19 cellular contexts compared by ENCODE assay signal in genomic region chr7:98958968-98959367, GRCh38.
A peak's percentile ranks its signal among the peaks of the same experiment; 100 is the strongest.
DNase-seq lines count a peak whose midpoint lies in the region; ATAC-seq, FAIRE-seq and TF ChIP-seq lines count a peak whose summit lies in the region.
"Had no signal": no experiment of that assay in that cellular context is flagged by ENCODE, and none has a peak within 500 bp of the region (broad histone marks: within the 10 kb centered on the region; RNA-seq: fewer than 3 reads in every experiment).

No MANE protein-coding gene starts in this region.

- H3K27ac Mint-ChIP-seq in activated CD8-positive, alpha-beta T cell treated with anti-CD3 and anti-CD28 coated beads, Interleukin-2, amount 10 ng/mL, durations not matched to agents 7 days and 5 days: peak overlapping the region; percentile 48
- no peak overlapping the region for H3K27ac Mint-ChIP-seq in activated CD8-positive, alpha-beta T cell treated with anti-CD3 and anti-CD28 coated beads for 36 hours
- H3K27ac Mint-ChIP-seq in glutamatergic neuron (ENCODE audit: unreplicated experiment): peak overlapping the region; percentile 45
- peak overlapping the region; percentile 70 for H3K27ac Mint-ChIP-seq in stimulated activated naive B cell treated with anti-CD40 and anti-IgM and Interleukin-4, amounts not matched to agents 10 μg/mL and 1 μg/mL and 100 μg/mL, for 72 hours
- H3K27ac Mint-ChIP-seq: CD8-positive, alpha-beta T cell had no signal

- DNase-seq in activated CD8-positive, alpha-beta T cell treated with anti-CD3 and anti-CD28 coated beads, Interleukin-2, amount 10 ng/mL, durations not matched to agents 7 days and 5 days: no peak
- no peak for DNase-seq in activated CD8-positive, alpha-beta T cell treated with anti-CD3 and anti-CD28 coated beads for 36 hours
- DNase-seq in glutamatergic neuron: no peak
- DNase-seq in stimulated activated naive B cell treated with anti-CD40 and anti-IgM and Interleukin-4, amounts not matched to agents 10 μg/mL and 1 μg/mL and 100 μg/mL, for 72 hours: no peak
- no peak for DNase-seq in RCC 7860 (ENCODE audit: low spot score)
- no peak for DNase-seq in RWPE1 (ENCODE audit: low spot score)
- DNase-seq: 8988T; CD8-positive, alpha-beta T cell; DMS 273 treated with DMSO at 0.1 percent for 48 hours; DMS53; DND-41; EL; GM23248 had no signal

- H3K4me3 Mint-ChIP-seq in activated CD8-positive, alpha-beta T cell treated with anti-CD3 and anti-CD28 coated beads, Interleukin-2, amount 10 ng/mL, durations not matched to agents 7 days and 5 days: no peak overlapping the region
- H3K4me3 Mint-ChIP-seq in activated CD8-positive, alpha-beta T cell treated with anti-CD3 and anti-CD28 coated beads for 36 hours: no peak overlapping the region
- H3K4me3 Mint-ChIP-seq in glutamatergic neuron (ENCODE audit: unreplicated experiment): no peak overlapping the region
- no peak overlapping the region for H3K4me3 Mint-ChIP-seq in stimulated activated naive B cell treated with anti-CD40 and anti-IgM and Interleukin-4, amounts not matched to agents 10 μg/mL and 1 μg/mL and 100 μg/mL, for 72 hours
- H3K4me3 Mint-ChIP-seq: CD14-positive monocyte; CD8-positive, alpha-beta T cell had no signal

- no peak for ATAC-seq in activated CD8-positive, alpha-beta T cell treated with anti-CD3 and anti-CD28 coated beads, Interleukin-2, amount 10 ng/mL, durations not matched to agents 7 days and 5 days
- ATAC-seq in activated CD8-positive, alpha-beta T cell treated with anti-CD3 and anti-CD28 coated beads for 36 hours: no peak
- no peak for ATAC-seq in stimulated activated naive B cell treated with anti-CD40 and anti-IgM and Interleukin-4, amounts not matched to agents 10 μg/mL and 1 μg/mL and 100 μg/mL, for 72 hours (replicated peaks)
- ATAC-seq in GM21576 (IDR thresholded peaks at IDR 0.05; ENCODE audit: unreplicated experiment): no peak
- ATAC-seq: CD8-positive, alpha-beta T cell; GM12878 had no signal

- intact Hi-C loops in activated CD8-positive, alpha-beta T cell treated with anti-CD3 and anti-CD28 coated beads for 36 hours (cut with micrococcal nuclease): no loop called here

- H3K4me3 ChIP-seq in HEK293 (ENCODE audit: low read depth, low read length): no peak overlapping the region
- H3K4me3 ChIP-seq: BLaER1, GM12878, GM23248, HAP-1 had no signal

- H3K27ac ChIP-seq in HEK293 (ENCODE audit: extremely low read depth, low read depth, low read length): no peak overlapping the region
- H3K27ac ChIP-seq in RWPE1: no peak overlapping the region
- H3K27ac ChIP-seq: BLaER1, GM23248 had no signal

- no peak for FAIRE-seq in RCC 7860 (lab: Jason Lieb, UNC)
- FAIRE-seq: GM12878 had no signal

- POLR2A ChIA-PET in activated CD8-positive, alpha-beta T cell treated with anti-CD3 and anti-CD28 coated beads, Interleukin-2, amount 10 ng/mL, durations not matched to agents 7 days and 5 days (lab: Charles Lee): no interaction called here
- POLR2A ChIA-PET in activated CD8-positive, alpha-beta T cell treated with anti-CD3 and anti-CD28 coated beads for 36 hours (lab: Charles Lee): no interaction called here
- POLR2A ChIA-PET in HEK293 (lab: Yijun Ruan, JAX) (no interaction called here), RWPE1 (lab: Yijun Ruan, JAX; ENCODE audit: low non-redundant PET) (no interaction called here)

- no peaks in the 10 kb centered on the region for H3K9me3 ChIP-seq in HEK293 (ENCODE audit: control insufficient read depth, insufficient read depth, low read depth, low read length)
- H3K9me3 ChIP-seq: BLaER1, HAP-1 had no signal

- peaks cover 52 to 94% of the 10 kb centered on the region in 2 experiments for H3K36me3 ChIP-seq in HEK293 (ENCODE audit: control insufficient read depth in 2 of 2, insufficient read depth in 1 of 2, low read length in 2 of 2)

- no peak for TF ChIP-seq CTCF in activated CD8-positive, alpha-beta T cell treated with anti-CD3 and anti-CD28 coated beads for 36 hours (IDR thresholded peaks at IDR 0.05)
- TF ChIP-seq CTCF in HEK293 (tag by site-specific recombination; IDR thresholded peaks at IDR 0.05) (no peak), glutamatergic neuron (IDR thresholded peaks at IDR 0.05; ENCODE audit: partially characterized antibody, unreplicated experiment) (no peak), RWPE1 (conservative IDR thresholded peaks at IDR 0.05; ENCODE audit: low read depth) (no peak)

- no peaks in the 10 kb centered on the region for H3K4me1 ChIP-seq in HEK293 (ENCODE audit: control insufficient read depth, insufficient read depth, low read length)
- H3K4me1 ChIP-seq: BLaER1 had no signal

- CTCF ChIA-PET in activated CD8-positive, alpha-beta T cell treated with anti-CD3 and anti-CD28 coated beads, Interleukin-2, amount 10 ng/mL, durations not matched to agents 7 days and 5 days (lab: Charles Lee): no interaction called here
- CTCF ChIA-PET in activated CD8-positive, alpha-beta T cell treated with anti-CD3 and anti-CD28 coated beads for 36 hours (lab: Charles Lee): no interaction called here
- CTCF ChIA-PET in HEK293 (lab: Yijun Ruan, JAX) (interaction anchor here (0.6 kb wide), 1 partner anchor 18 kb away, joined by 3 read pairs; no protein-coding TSS in a partner anchor), RWPE1 (lab: Yijun Ruan, JAX) (no interaction called here)

- H3K9me3 Mint-ChIP-seq in activated CD8-positive, alpha-beta T cell treated with anti-CD3 and anti-CD28 coated beads, Interleukin-2, amount 10 ng/mL, durations not matched to agents 7 days and 5 days (ENCODE audit: insufficient read depth): no peaks in the 10 kb centered on the region
- no peaks in the 10 kb centered on the region for H3K9me3 Mint-ChIP-seq in activated CD8-positive, alpha-beta T cell treated with anti-CD3 and anti-CD28 coated beads for 36 hours
- H3K9me3 Mint-ChIP-seq in glutamatergic neuron (ENCODE audit: unreplicated experiment): no peaks in the 10 kb centered on the region
- H3K9me3 Mint-ChIP-seq in stimulated activated naive B cell treated with anti-CD40 and anti-IgM and Interleukin-4, amounts not matched to agents 10 μg/mL and 1 μg/mL and 100 μg/mL, for 72 hours: no peaks in the 10 kb centered on the region
- H3K9me3 Mint-ChIP-seq: CD8-positive, alpha-beta T cell had no signal

- no peaks in the 10 kb centered on the region for H3K4me1 Mint-ChIP-seq in activated CD8-positive, alpha-beta T cell treated with anti-CD3 and anti-CD28 coated beads, Interleukin-2, amount 10 ng/mL, durations not matched to agents 7 days and 5 days (ENCODE audit: low read depth)
- H3K4me1 Mint-ChIP-seq in activated CD8-positive, alpha-beta T cell treated with anti-CD3 and anti-CD28 coated beads for 36 hours (ENCODE audit: low read depth): no peaks in the 10 kb centered on the region
- H3K4me1 Mint-ChIP-seq in glutamatergic neuron (ENCODE audit: low read depth, unreplicated experiment): no peaks in the 10 kb centered on the region
- no peaks in the 10 kb centered on the region for H3K4me1 Mint-ChIP-seq in stimulated activated naive B cell treated with anti-CD40 and anti-IgM and Interleukin-4, amounts not matched to agents 10 μg/mL and 1 μg/mL and 100 μg/mL, for 72 hours
- H3K4me1 Mint-ChIP-seq: CD14-positive monocyte had no signal

- peaks cover 72% of the 10 kb centered on the region for H3K36me3 Mint-ChIP-seq in activated CD8-positive, alpha-beta T cell treated with anti-CD3 and anti-CD28 coated beads, Interleukin-2, amount 10 ng/mL, durations not matched to agents 7 days and 5 days (ENCODE audit: low read depth)
- peaks cover 66% of the 10 kb centered on the region for H3K36me3 Mint-ChIP-seq in activated CD8-positive, alpha-beta T cell treated with anti-CD3 and anti-CD28 coated beads for 36 hours (ENCODE audit: low read depth)
- H3K36me3 Mint-ChIP-seq in glutamatergic neuron (ENCODE audit: unreplicated experiment): peaks cover 5% of the 10 kb centered on the region
- H3K36me3 Mint-ChIP-seq in stimulated activated naive B cell treated with anti-CD40 and anti-IgM and Interleukin-4, amounts not matched to agents 10 μg/mL and 1 μg/mL and 100 μg/mL, for 72 hours: peaks cover 54 to 72% of the 10 kb centered on the region in 2 donors

- no peaks in the 10 kb centered on the region for H3K27me3 Mint-ChIP-seq in activated CD8-positive, alpha-beta T cell treated with anti-CD3 and anti-CD28 coated beads, Interleukin-2, amount 10 ng/mL, durations not matched to agents 7 days and 5 days (ENCODE audit: low read depth)
- H3K27me3 Mint-ChIP-seq in activated CD8-positive, alpha-beta T cell treated with anti-CD3 and anti-CD28 coated beads for 36 hours: no peaks in the 10 kb centered on the region
- no peaks in the 10 kb centered on the region for H3K27me3 Mint-ChIP-seq in glutamatergic neuron (ENCODE audit: unreplicated experiment)
- H3K27me3 Mint-ChIP-seq in stimulated activated naive B cell treated with anti-CD40 and anti-IgM and Interleukin-4, amounts not matched to agents 10 μg/mL and 1 μg/mL and 100 μg/mL, for 72 hours: no peaks in the 10 kb centered on the region

TF ChIP-seq in HEK293, 187 proteins besides CTCF, POLR2A, EP300 and RAD21:
- no peak for TF ChIP-seq ZNF292 (tag by site-specific recombination; IDR thresholded peaks at IDR 0.05; ENCODE audit: borderline replicate concordance, low read depth)
- TF ChIP-seq ZIC2 (tag by site-specific recombination; IDR thresholded peaks at IDR 0.05): peak; percentile 57
